9 cellular contexts compared by ENCODE assay signal in genomic region chr3:170585937-170586310, GRCh38. TPM values are rescaled to one million over a fixed set of nuclear protein-coding genes. Genes with fewer than 3 reads are reported as not detected.
A peak's percentile ranks its signal among the peaks of the same experiment; 100 is the strongest.
DNase-seq lines count a peak whose midpoint lies in the region; ATAC-seq and TF ChIP-seq lines count a peak whose summit lies in the region.
"Had no signal": no experiment of that assay in that cellular context is flagged by ENCODE, and none has a peak within 500 bp of the region (broad histone marks: within the 10 kb centered on the region; RNA-seq: fewer than 3 reads in every experiment).

Gene SLC7A14 (minus strand): TSS chr3:170586075. CDS start chr3:170526936, 59,139 bp downstream.

- H3K36me3 ChIP-seq in lower lobe of right lung (no peaks in the 10 kb centered on the region), transverse colon (no peaks in the 10 kb centered on the region)
- H3K36me3 ChIP-seq in effector memory CD4-positive, alpha-beta T cell (ENCODE audit: control insufficient read depth, insufficient read depth, low read length), result no peaks in the 10 kb centered on the region

- no peak for TF ChIP-seq EP300 in transverse colon (IDR thresholded peaks at IDR 0.05; ENCODE audit: low read depth)

- H3K27ac ChIP-seq in lower lobe of right lung (no peak within 1 kb of the TSS), transverse colon (no peak within 1 kb of the TSS)
- H3K27ac ChIP-seq in effector memory CD4-positive, alpha-beta T cell (ENCODE audit: insufficient read depth, low read length, poor library complexity, severe bottlenecking), result no peak within 1 kb of the TSS

- H3K9me3 Mint-ChIP-seq in chondrocyte (ENCODE audit: low read depth), result no peaks in the 10 kb centered on the region

- H3K4me3 Mint-ChIP-seq in chondrocyte (ENCODE audit: unreplicated experiment), result peak within 1 kb of the TSS; percentile 62

- TF ChIP-seq CTCF in chondrocyte (IDR thresholded peaks at IDR 0.05), result no peak
- no peak for TF ChIP-seq CTCF in lower lobe of right lung (IDR thresholded peaks at IDR 0.05)
- no peak for TF ChIP-seq CTCF in transverse colon (IDR thresholded peaks at IDR 0.05)

- ATAC-seq in lower lobe of right lung (no peak), HG03025 (IDR thresholded peaks at IDR 0.05; ENCODE audit: low FRiP score, unreplicated experiment) (no peak)

- H3K4me3 ChIP-seq in lower lobe of right lung (peak within 1 kb of the TSS; percentile 14), transverse colon (no peak within 1 kb of the TSS)
- no peak within 1 kb of the TSS for H3K4me3 ChIP-seq in effector memory CD4-positive, alpha-beta T cell (ENCODE audit: insufficient read depth, low read depth, low read length, poor library complexity, severe bottlenecking)

- H3K9me3 ChIP-seq in lower lobe of right lung, result no peaks in the 10 kb centered on the region
- H3K9me3 ChIP-seq in transverse colon, result no peaks in the 10 kb centered on the region
- H3K9me3 ChIP-seq in effector memory CD4-positive, alpha-beta T cell (ENCODE audit: control insufficient read depth, low read length), result no peaks in the 10 kb centered on the region

- H3K27me3 Mint-ChIP-seq in chondrocyte (ENCODE audit: low read depth), result peaks cover 40% of the 10 kb centered on the region

- H3K27me3 ChIP-seq in lower lobe of right lung (ENCODE audit: low read depth), result peaks cover 35% of the 10 kb centered on the region
- peaks cover 85% of the 10 kb centered on the region for H3K27me3 ChIP-seq in transverse colon
- peaks cover 13% of the 10 kb centered on the region for H3K27me3 ChIP-seq in effector memory CD4-positive, alpha-beta T cell (replicated peaks; ENCODE audit: control insufficient read depth, insufficient read depth, low read length, poor library complexity, severe bottlenecking)

- H3K4me1 Mint-ChIP-seq in chondrocyte (ENCODE audit: low read depth), result peaks cover 8% of the 10 kb centered on the region

- H3K4me1 ChIP-seq in lower lobe of right lung (peaks cover 8% of the 10 kb centered on the region), transverse colon (peaks cover 0 to 7% (median 2%) of the 10 kb centered on the region in 4 donors)
- H3K4me1 ChIP-seq in effector memory CD4-positive, alpha-beta T cell (ENCODE audit: control insufficient read depth, insufficient read depth, low read length, poor library complexity, severe bottlenecking), result no peaks in the 10 kb centered on the region

- no peak for TF ChIP-seq POLR2A in transverse colon (IDR thresholded peaks at IDR 0.05)

- intact Hi-C loops in lower lobe of right lung (cut with DNase I), result no loop called here
- intact Hi-C loops in transverse colon (cut with DNase I; ENCODE audit: low total_unique reads), result no loop called here

- 33% methylated on average over 5 of the region's 12 CpGs; no CpG with 5 or more reads in 1 of the 2 donors for WGBS in transverse colon (ENCODE audit: low coverage in 1 of 2), 2 donors

- in situ Hi-C loops in transverse colon (cut with MboI; ENCODE audit: low pct_ligation_motif_present in 1 of 4, low pct_unique_long_range_greater_than_20kb in 1 of 4, low sequenced_read_pairs in 3 of 4), result no loop called here

- H3K27ac Mint-ChIP-seq in chondrocyte (ENCODE audit: unreplicated experiment), result no peak within 1 kb of the TSS

- H3K36me3 Mint-ChIP-seq in chondrocyte (ENCODE audit: low read depth), result no peaks in the 10 kb centered on the region

- DNase-seq in AG08396 (ENCODE audit: low spot score) (peak; percentile 46), NCI-H1092 treated with DMSO at 0.1 percent for 48 hours (lab: John Stamatoyannopoulos, UW) (peak; percentile 34), chondrocyte (ENCODE audit: low spot score) (no peak), lower lobe of right lung (no peak), HK-2 (ENCODE audit: unreplicated experiment) (no peak), transverse colon (no peak)
- no peak for DNase-seq in effector memory CD4-positive, alpha-beta T cell
- DNase-seq: NCI-H2029 had no signal

RNA-seq across cellular contexts. Expression of gene SLC7A14, which starts in this region (rescaled TPM):
- total RNA-seq in chondrocyte (0.02 TPM in 1 of 3 replicates, not detected in the others), lower lobe of right lung (0.06 TPM), transverse colon (under 1 TPM; 0.48 to 0.80 (median 0.72) TPM)

Comparison
In these comparisons a context has a peak if more than half of its experiments do, and no peak if none do; other contexts are left out.
1. DNase-seq: peak in AG08396 (single experiment) and NCI-H1092 treated with DMSO at 0.1 percent for 48 hours (single experiment); none in chondrocyte (single experiment), lower lobe of right lung (single experiment), HK-2 (single experiment), transverse colon (single experiment) and effector memory CD4-positive, alpha-beta T cell (0 of 3).